2 cellular contexts compared by ENCODE assay signal in the genomic region with DNA sequence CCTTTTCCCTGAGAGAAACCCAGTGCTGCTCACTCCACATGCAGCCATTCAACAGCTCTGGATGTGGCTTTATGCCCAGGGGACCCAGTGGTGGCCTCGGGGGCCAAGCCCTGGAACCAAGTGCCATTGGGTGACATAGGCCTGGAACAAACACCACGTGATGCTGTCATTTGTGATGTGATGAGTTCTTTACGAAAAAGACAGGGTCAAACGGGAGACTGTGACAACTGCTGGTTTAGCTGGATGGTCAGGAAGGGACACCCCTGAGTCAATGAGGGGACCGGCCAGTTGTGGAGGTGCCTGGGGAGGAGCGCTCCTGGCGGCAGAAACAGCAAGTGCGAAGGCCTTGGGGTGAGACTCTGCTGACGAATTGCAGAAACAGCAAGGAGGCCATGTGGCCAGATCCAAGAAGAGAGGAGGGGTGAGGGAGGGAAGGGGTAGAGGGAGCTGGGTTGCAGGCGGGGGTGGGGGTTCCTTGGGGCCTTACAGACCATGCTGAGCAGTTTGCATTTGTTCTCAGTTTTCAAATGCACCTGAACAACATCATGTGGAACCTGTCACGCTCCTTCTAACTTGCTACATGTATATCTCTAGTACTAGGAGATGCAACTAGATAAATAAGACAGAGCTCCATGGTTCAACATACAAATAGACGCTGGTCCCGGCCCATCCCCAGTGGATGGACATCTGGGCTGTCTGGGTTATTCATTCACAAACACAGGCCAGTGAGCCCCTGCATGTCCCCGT.
TF ChIP-seq lines count a peak whose summit lies in the region.

No MANE protein-coding gene starts in this region.

TF ChIP-seq in SK-N-SH, 30 proteins besides CTCF, POLR2A, EP300 and RAD21 (continued from another document):
- TF ChIP-seq ZBTB33 (IDR thresholded peaks at IDR 0.05; ENCODE audit: borderline replicate concordance, low read depth) (no peak), REST (IDR thresholded peaks at IDR 0.05; ENCODE audit: low read depth, low read length) (no peak), PBX3 (IDR thresholded peaks at IDR 0.05) (no peak), SMC3 (IDR thresholded peaks at IDR 0.05; ENCODE audit: low read depth, low read length) (no peak), YY1 (IDR thresholded peaks at IDR 0.05; ENCODE audit: low read depth) (no peak), FOXM1 (IDR thresholded peaks at IDR 0.05; ENCODE audit: low read depth) (no peak), FOXJ3 (CRISPR knock-in tag; IDR thresholded peaks at IDR 0.05) (no peak), NRF1 (IDR thresholded peaks at IDR 0.05; ENCODE audit: low read depth, low read length) (no peak), ELF1 (IDR thresholded peaks at IDR 0.05) (no peak)
- TF ChIP-seq, protein P1, sequence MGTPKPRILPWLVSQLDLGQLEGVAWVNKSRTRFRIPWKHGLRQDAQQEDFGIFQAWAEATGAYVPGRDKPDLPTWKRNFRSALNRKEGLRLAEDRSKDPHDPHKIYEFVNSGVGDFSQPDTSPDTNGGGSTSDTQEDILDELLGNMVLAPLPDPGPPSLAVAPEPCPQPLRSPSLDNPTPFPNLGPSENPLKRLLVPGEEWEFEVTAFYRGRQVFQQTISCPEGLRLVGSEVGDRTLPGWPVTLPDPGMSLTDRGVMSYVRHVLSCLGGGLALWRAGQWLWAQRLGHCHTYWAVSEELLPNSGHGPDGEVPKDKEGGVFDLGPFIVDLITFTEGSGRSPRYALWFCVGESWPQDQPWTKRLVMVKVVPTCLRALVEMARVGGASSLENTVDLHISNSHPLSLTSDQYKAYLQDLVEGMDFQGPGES (IDR thresholded peaks at IDR 0.05; ENCODE audit: low read depth, low read length) = no peak

TF ChIP-seq in SK-N-SH treated with all-trans-retinoic acid at 6 μM for 48 hours, 23 proteins besides CTCF, POLR2A, EP300 and RAD21:
- TF ChIP-seq, protein P2, sequence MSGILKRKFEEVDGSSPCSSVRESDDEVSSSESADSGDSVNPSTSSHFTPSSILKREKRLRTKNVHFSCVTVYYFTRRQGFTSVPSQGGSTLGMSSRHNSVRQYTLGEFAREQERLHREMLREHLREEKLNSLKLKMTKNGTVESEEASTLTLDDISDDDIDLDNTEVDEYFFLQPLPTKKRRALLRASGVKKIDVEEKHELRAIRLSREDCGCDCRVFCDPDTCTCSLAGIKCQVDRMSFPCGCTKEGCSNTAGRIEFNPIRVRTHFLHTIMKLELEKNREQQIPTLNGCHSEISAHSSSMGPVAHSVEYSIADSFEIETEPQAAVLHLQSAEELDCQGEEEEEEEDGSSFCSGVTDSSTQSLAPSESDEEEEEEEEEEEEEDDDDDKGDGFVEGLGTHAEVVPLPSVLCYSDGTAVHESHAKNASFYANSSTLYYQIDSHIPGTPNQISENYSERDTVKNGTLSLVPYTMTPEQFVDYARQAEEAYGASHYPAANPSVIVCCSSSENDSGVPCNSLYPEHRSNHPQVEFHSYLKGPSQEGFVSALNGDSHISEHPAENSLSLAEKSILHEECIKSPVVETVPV (CRISPR knock-in tag; IDR thresholded peaks at IDR 0.05) = no peak
- TF ChIP-seq BACH2 (CRISPR knock-in tag; IDR thresholded peaks at IDR 0.05; ENCODE audit: borderline replicate concordance) = no peak
- TF ChIP-seq SNAI2 (CRISPR knock-in tag; IDR thresholded peaks at IDR 0.05) = no peak
- no peak for TF ChIP-seq ESRRG (CRISPR knock-in tag; IDR thresholded peaks at IDR 0.05)
- TF ChIP-seq TCF4 (CRISPR knock-in tag; IDR thresholded peaks at IDR 0.05; ENCODE audit: borderline replicate concordance) = no peak
- no peak for TF ChIP-seq POU6F1 (CRISPR knock-in tag; IDR thresholded peaks at IDR 0.05; ENCODE audit: borderline replicate concordance, low read depth)
TF ChIP-seq in SK-N-SH treated with all-trans-retinoic acid at 6 μM for 48 hours: peak in this region for 0.
